ENCODE assay signal across 18 cellular contexts in genomic region chr10:59578013-59578412, GRCh38.
DNase-seq lines count a peak whose midpoint lies in the region; ATAC-seq, FAIRE-seq and TF ChIP-seq lines count a peak whose summit lies in the region.
"Had no signal": no experiment of that assay in that cellular context is flagged by ENCODE, and none has a peak within 500 bp of the region (broad histone marks: within the 10 kb centered on the region; RNA-seq: fewer than 3 reads in every experiment).

No MANE protein-coding gene starts in this region.

- intact Hi-C loops in GM12878 (cut with micrococcal nuclease; ENCODE audit: unreplicated experiment): no loop called here

- DNase-seq in NOMO-1 treated with DMSO at 0.1 percent for 48 hours (lab: John Stamatoyannopoulos, UW; ENCODE audit: unreplicated experiment): peak; percentile 31
- DNase-seq in NOMO-1 treated with dmso at 0.1 percent for 144 hours (lab: John Stamatoyannopoulos, UW; ENCODE audit: unreplicated experiment): no peak
- DNase-seq in GM12878 (ENCODE audit: low read depth, low spot score): no peak
- no peak for DNase-seq in SJCRH30
- DNase-seq in NCI-H524 (lab: John Stamatoyannopoulos, UW): no peak
- DNase-seq: 8988T, DMS 273 treated with DMSO at 0.1 percent for 48 hours, H7, NCI-H146, NCI-H2107, NCI-H345, NCI-H69, T-helper 9 cell had no signal

- H4K20me1 ChIP-seq in GM12878 (ENCODE audit: control insufficient read depth, insufficient read depth): no peaks in the 10 kb centered on the region
- H4K20me1 ChIP-seq: BLaER1 had no signal

- RAD21 ChIA-PET in GM12878 (lab: Charles Lee; ENCODE audit: unreplicated experiment): interaction anchor here (1.0 to 1.2 kb wide), 3 partner anchors 626 to 1047 kb away, joined by 3 read pairs; no protein-coding TSS in a partner anchor

- no peak overlapping the region for H3K4me2 ChIP-seq in GM12878 (ENCODE audit: control insufficient read depth, insufficient read depth)
- H3K4me2 ChIP-seq: BLaER1 had no signal

- CTCF ChIA-PET in GM12878 (lab: Yijun Ruan, JAX): interaction anchor here (0.8 to 1.2 kb wide), 3 partner anchors 44 to 1047 kb away, joined by 3 to 4 read pairs (median 3); no protein-coding TSS in a partner anchor

- H3K36me3 ChIP-seq in GM12878 (ENCODE audit: control insufficient read depth in 2 of 2, insufficient read depth in 2 of 2, low read length in 1 of 2) (no peaks in the 10 kb centered on the region), SJCRH30 (no peaks in the 10 kb centered on the region)
- H3K36me3 ChIP-seq: BLaER1, SJSA1 had no signal

- H3K27ac ChIP-seq in GM12878 (ENCODE audit: control insufficient read depth, insufficient read depth) (no peak overlapping the region), SJCRH30 (no peak overlapping the region)
- H3K27ac ChIP-seq: BLaER1, SJSA1 had no signal

- SMC1A ChIA-PET in GM12878 (lab: Charles Lee; ENCODE audit: uncharacterized antibody, unreplicated experiment): interaction anchor here (0.8 to 3.3 kb wide), 4 partner anchors 22 to 768 kb away, joined by 3 to 10 read pairs (median 4); no protein-coding TSS in a partner anchor

- WGBS in GM12878 (ENCODE audit: insufficient coverage, insufficient replicate concordance, low lambda C conversion rate, missing lambda C conversion rate): 6% methylated on average over 2 of the region's 2 CpGs

- POLR2A ChIA-PET in GM12878 (lab: Charles Lee): no interaction called here

- no peaks in the 10 kb centered on the region for H3K4me1 ChIP-seq in GM12878 (ENCODE audit: control insufficient read depth, insufficient read depth, low read length)
- H3K4me1 ChIP-seq in SJCRH30: no peaks in the 10 kb centered on the region
- H3K4me1 ChIP-seq: SJSA1 had no signal

- no peaks in the 10 kb centered on the region for H3K79me2 ChIP-seq in GM12878 (ENCODE audit: control insufficient read depth, insufficient read depth, low read length)

- peak; percentile 43 for ATAC-seq in GM21786 (IDR thresholded peaks at IDR 0.05; ENCODE audit: unreplicated experiment)
- ATAC-seq in HG03565 (IDR thresholded peaks at IDR 0.05; ENCODE audit: unreplicated experiment): peak; percentile 73
- ATAC-seq in GM12878: peak; percentile 62
- no peak for ATAC-seq in HG03196 (IDR thresholded peaks at IDR 0.05; ENCODE audit: unreplicated experiment)

- H3K4me3 ChIP-seq in GM12878: no peak overlapping the region
- H3K4me3 ChIP-seq in SJCRH30: no peak overlapping the region
- H3K4me3 ChIP-seq: BLaER1, SJSA1 had no signal

- no peak overlapping the region for H2AFZ ChIP-seq in GM12878 (ENCODE audit: control insufficient read depth, low read depth, low read length)

- no TSS peak for BruUV-seq in GM12878 (replicated peaks; lab: Mats Ljungman, UMichigan)

- TF ChIP-seq POLR2A in GM12878 (IDR thresholded peaks at IDR 0.05; ENCODE audit: low read depth, low read length): no peak

- TF ChIP-seq CTCF in GM12878 (IDR thresholded peaks at IDR 0.05 in 2 of 3, conservative IDR thresholded peaks at IDR 0.05 in 1 of 3; ENCODE audit: control insufficient read depth in 2 of 3, extremely low read depth in 1 of 3, insufficient read depth in 1 of 3, low read depth in 3 of 3, low read length in 3 of 3): no peak

- H3K27me3 ChIP-seq in GM12878 (replicated peaks in 1 of 2; ENCODE audit: control insufficient read depth in 2 of 2, insufficient read depth in 2 of 2, low read length in 1 of 2) (no peaks in the 10 kb centered on the region), SJCRH30 (no peaks in the 10 kb centered on the region)
- H3K27me3 ChIP-seq: BLaER1, SJSA1 had no signal

- in situ Hi-C loops in GM12878 (cut with MboI): no loop called here

- FAIRE-seq in GM12878 (lab: Jason Lieb, UNC): no peak

- TF ChIP-seq EP300 in GM12878 (IDR thresholded peaks at IDR 0.05; ENCODE audit: borderline replicate concordance in 1 of 2, control insufficient read depth in 1 of 2, low read depth in 2 of 2, low read length in 2 of 2): no peak

- no peak for TF ChIP-seq RAD21 in GM12878 (IDR thresholded peaks at IDR 0.05; ENCODE audit: insufficient read depth, low read depth, low read length)

- H3K9me3 ChIP-seq in GM12878 (replicated peaks; ENCODE audit: control insufficient read depth, insufficient read depth, low read length) (no peaks in the 10 kb centered on the region), SJCRH30 (replicated peaks) (no peaks in the 10 kb centered on the region)
- H3K9me3 ChIP-seq: BLaER1, SJSA1 had no signal

- H3K9ac ChIP-seq in GM12878 (ENCODE audit: control insufficient read depth, insufficient read depth, low read length): no peak overlapping the region
- H3K9ac ChIP-seq: BLaER1 had no signal

TF ChIP-seq in GM12878, 131 proteins besides CTCF, POLR2A, EP300 and RAD21:
- peak; percentile 62; the same call in 1 of the 2 replicates for TF ChIP-seq SPI1 (IDR thresholded peaks at IDR 0.05; ENCODE audit: borderline replicate concordance, insufficient read depth, low read depth, low read length)
- TF ChIP-seq ZNF217 (IDR thresholded peaks at IDR 0.05): no peak
- 0 out of 2 replicates have a peak, but pooled peaks have one; percentile 36 for TF ChIP-seq MEF2A (IDR thresholded peaks at IDR 0.05; ENCODE audit: insufficient read depth, low read depth, low read length)
- TF ChIP-seq NR2C2 (IDR thresholded peaks at IDR 0.05; ENCODE audit: borderline replicate concordance, control insufficient read depth, insufficient read length, low read depth): no peak
- 0 out of 2 replicates have a peak, but pooled peaks have one; percentile 48 for TF ChIP-seq ATF2 (IDR thresholded peaks at IDR 0.05; ENCODE audit: low read length)
- TF ChIP-seq ATF7 (IDR thresholded peaks at IDR 0.05; ENCODE audit: low read depth): peak; percentile 56
